In genomic region chr14:100193417-100194357, GRCh38 we compare ENCODE assay signal across 8 cellular contexts. TPM values are rescaled to one million over a fixed set of nuclear protein-coding genes. Genes with fewer than 3 reads are reported as not detected.
DNase-seq lines count a peak whose midpoint lies in the region; ATAC-seq and TF ChIP-seq lines count a peak whose summit lies in the region.

No MANE protein-coding gene starts in this region.

- H4K20me1 ChIP-seq in PC-9 (ENCODE audit: insufficient read depth): no peaks in the 10 kb centered on the region
- H4K20me1 ChIP-seq in neural progenitor cell (ENCODE audit: low read depth): no peaks in the 10 kb centered on the region

- H3K4me1 ChIP-seq in PC-9 (replicated peaks; ENCODE audit: insufficient read depth): peaks cover 13% of the 10 kb centered on the region; the same call in 1 of the 2 replicates
- H3K4me1 ChIP-seq in neural progenitor cell: no peaks in the 10 kb centered on the region

- H3K9me3 Mint-ChIP-seq in effector memory CD8-positive, alpha-beta T cell: no peaks in the 10 kb centered on the region
- H3K9me3 Mint-ChIP-seq in neural progenitor cell: no peaks in the 10 kb centered on the region

- H3K4me2 ChIP-seq in PC-9 (peak overlapping the region; percentile 73), neural progenitor cell (peak overlapping the region; percentile 42)

- CTCF ChIA-PET in PC-9 (lab: Charles Lee): interaction anchor here (0.6 to 0.7 kb wide), 4 partner anchors 34 to 510 kb away, joined by 3 to 4 read pairs (median 3); partner anchors contain the start of genes CYP46A1 and DEGS2

- TF ChIP-seq CTCF in PC-9 (conservative IDR thresholded peaks at IDR 0.05) (no peak), neural progenitor cell (IDR thresholded peaks at IDR 0.05) (no peak)

- no peaks in the 10 kb centered on the region for H3K36me3 ChIP-seq in PC-9 (ENCODE audit: low read depth)
- H3K36me3 ChIP-seq in neural progenitor cell: no peaks in the 10 kb centered on the region

- POLR2A ChIA-PET in PC-9 (lab: Charles Lee; ENCODE audit: unreplicated experiment): interaction anchor here (0.5 to 0.6 kb wide), 3 partner anchors 28 to 121 kb away, joined by 3 to 7 read pairs (median 4); no protein-coding TSS in a partner anchor

- peak overlapping the region; percentile 24; the same call in 1 of the 2 replicates for H3K4me3 ChIP-seq in PC-9
- no peak overlapping the region for H3K4me3 ChIP-seq in neural progenitor cell

- H3K4me1 Mint-ChIP-seq in effector memory CD8-positive, alpha-beta T cell (ENCODE audit: low read depth in 2 of 2): peaks cover 7 to 12% of the 10 kb centered on the region in 2 donors
- H3K4me1 Mint-ChIP-seq in neural progenitor cell: peaks cover 4% of the 10 kb centered on the region

- peak overlapping the region; percentile 81 to 91 for H3K27ac Mint-ChIP-seq in effector memory CD8-positive, alpha-beta T cell
- peak overlapping the region; percentile 57 for H3K27ac Mint-ChIP-seq in neural progenitor cell

- H3K36me3 Mint-ChIP-seq in effector memory CD8-positive, alpha-beta T cell (ENCODE audit: insufficient read depth): no peaks in the 10 kb centered on the region
- H3K36me3 Mint-ChIP-seq in neural progenitor cell: no peaks in the 10 kb centered on the region

- no peaks in the 10 kb centered on the region for H3K9me2 ChIP-seq in PC-9 (ENCODE audit: insufficient read depth)

- intact Hi-C loops in PC-9 (cut with micrococcal nuclease; ENCODE audit: unreplicated experiment): loop anchor here (2.0 kb wide), 2 partner anchors 121 to 183 kb away; partner anchors contain the start of gene WDR25

- DNase-seq in NCI-H2107 treated with DMSO at 0.1 percent for 48 hours (lab: John Stamatoyannopoulos, UW; ENCODE audit: unreplicated experiment): peak; percentile 37
- no peak for DNase-seq in NCI-H2107 (lab: John Stamatoyannopoulos, UW)
- DNase-seq in PC-9: no peak
- peak in 1 of 3 experiments; percentile 10 for DNase-seq in effector memory CD8-positive, alpha-beta T cell
- peak; percentile 27 for DNase-seq in neural progenitor cell (ENCODE audit: low spot score)
- no peak for DNase-seq in NCI-H510A (lab: John Stamatoyannopoulos, UW)

- peak overlapping the region; percentile 82 for H2AFZ ChIP-seq in PC-9
- H2AFZ ChIP-seq in neural progenitor cell (replicated peaks): peak overlapping the region; percentile 27

- peak overlapping the region; percentile 72 to 80 for H3K4me3 Mint-ChIP-seq in effector memory CD8-positive, alpha-beta T cell
- peak overlapping the region; percentile 83 for H3K4me3 Mint-ChIP-seq in neural progenitor cell

- H3K9ac ChIP-seq in neural progenitor cell: no peak overlapping the region

- peak; percentile 3 for ATAC-seq in effector memory CD8-positive, alpha-beta T cell (replicated peaks)
- ATAC-seq in GM19455 (IDR thresholded peaks at IDR 0.05; ENCODE audit: unreplicated experiment) (no peak), HG03354 (IDR thresholded peaks at IDR 0.05; ENCODE audit: poor library complexity, severe bottlenecking, unreplicated experiment) (no peak)

- H3K27ac ChIP-seq in PC-9 (no peak overlapping the region), neural progenitor cell (no peak overlapping the region)

- no peaks in the 10 kb centered on the region for H3K79me2 ChIP-seq in PC-9 (ENCODE audit: low read depth)
- H3K79me2 ChIP-seq in neural progenitor cell (ENCODE audit: low read depth): no peaks in the 10 kb centered on the region

- no peaks in the 10 kb centered on the region for H3K27me3 Mint-ChIP-seq in effector memory CD8-positive, alpha-beta T cell
- H3K27me3 Mint-ChIP-seq in neural progenitor cell (ENCODE audit: insufficient read depth, low read depth): peaks cover 2% of the 10 kb centered on the region

- no peaks in the 10 kb centered on the region for H3K9me3 ChIP-seq in PC-9 (ENCODE audit: insufficient read depth, low read depth)
- no peaks in the 10 kb centered on the region for H3K9me3 ChIP-seq in neural progenitor cell (ENCODE audit: low read depth)

- no peaks in the 10 kb centered on the region for H3K27me3 ChIP-seq in PC-9 (ENCODE audit: insufficient read depth, low read depth)
- no peaks in the 10 kb centered on the region for H3K27me3 ChIP-seq in neural progenitor cell

- BruUV-seq in PC-9 (replicated peaks; lab: Mats Ljungman, UMichigan): no TSS peak

- H3F3A ChIP-seq in PC-9 (ENCODE audit: insufficient read depth, low read depth): 0 out of 2 replicates have a peak, but pooled peaks cover 9% of the 10 kb centered on the region
- H3F3A ChIP-seq in neural progenitor cell (ENCODE audit: low read depth): peaks cover 12% of the 10 kb centered on the region

RNA-seq across cellular contexts. Expression of gene DEGS2, which starts 34.2 kb away (rescaled TPM):
- total RNA-seq in PC-9 (2021) (0.11 and 0.15 TPM in 2 replicates), neural progenitor cell (ENCODE audit: low replicate concordance) (0.25 TPM in 1 of 2 replicates, not detected in the other)

RNA-seq across cellular contexts. Expression of gene YY1, which starts 45.3 kb away (rescaled TPM):
- total RNA-seq in PC-9 (2021): 32.3 and 35.8 TPM in 2 replicates
- 54.8 and 58.9 TPM in 2 replicates for total RNA-seq in neural progenitor cell (ENCODE audit: low replicate concordance)

Comparison
In these comparisons a context has a peak if more than half of its experiments do, and no peak if none do; other contexts are left out.
1. DNase-seq: peak in NCI-H2107 treated with DMSO at 0.1 percent for 48 hours (single experiment) and neural progenitor cell (single experiment); none in NCI-H2107 (single experiment), PC-9 (0 of 2) and NCI-H510A (single experiment).